In genomic region chr9:85416720-85417119, GRCh38 we compare ENCODE assay signal across 21 cellular contexts.
"Had no signal": no experiment of that assay in that cellular context is flagged by ENCODE, and none has a peak within 500 bp of the region (broad histone marks: within the 10 kb centered on the region; RNA-seq: fewer than 3 reads in every experiment).

No MANE protein-coding gene starts in this region.

- DNase-seq: cerebellar nuclear complex; cortex of kidney; effector CD4-positive, alpha-beta T cell; foreskin fibroblast; gastrocnemius medialis; head of caudate nucleus; natural killer cell; stimulated activated CD4-positive, alpha-beta T cell treated with anti-CD3 and anti-CD28 coated beads, Interleukin-2, amount 100 ng/mL, for 24 hours; stimulated activated CD4-positive, alpha-beta T cell treated with anti-CD3 and anti-CD28 coated beads, Interleukin-4, amount 100 ng/mL, for 24 hours; stimulated activated naive CD8-positive, alpha-beta T cell treated with anti-CD3 and anti-CD28 coated beads, Interleukin-15, Interleukin-2, amounts not matched to agents 100 U/mL and 50 U/mL, for 24 hours; substantia nigra; testis; tibial artery had no signal

- H3K36me3 ChIP-seq: gastrocnemius medialis, neural progenitor cell, right atrium auricular region, tibial artery had no signal

- H3K4me1 ChIP-seq: gastrocnemius medialis, parathyroid adenoma, right atrium auricular region, testis, tibial artery had no signal

- H3K9ac ChIP-seq: neural progenitor cell, parathyroid adenoma had no signal

- FAIRE-seq: islet of Langerhans had no signal

- H2AFZ ChIP-seq: neural progenitor cell, parathyroid adenoma had no signal

- H3K79me2 ChIP-seq: parathyroid adenoma had no signal

- H3K4me2 ChIP-seq: neural progenitor cell had no signal

- ATAC-seq: esophagus mucosa; gastrocnemius medialis; natural killer cell; sciatic nerve; stimulated activated naive CD8-positive, alpha-beta T cell treated with anti-CD3 and anti-CD28 coated beads, Interleukin-15, Interleukin-2, amounts not matched to agents 100 U/mL and 50 U/mL, for 24 hours had no signal

- H3K9me3 ChIP-seq: gastrocnemius medialis, right atrium auricular region, testis, tibial artery had no signal

- H3K27me3 ChIP-seq: gastrocnemius medialis, neural progenitor cell, right atrium auricular region, testis, tibial artery had no signal

- H3K4me3 ChIP-seq: gastrocnemius medialis, lung, neural progenitor cell, right atrium auricular region, testis, tibial artery had no signal

- H3K27ac ChIP-seq: epithelial cell of prostate, gastrocnemius medialis, neural progenitor cell, parathyroid adenoma, right atrium auricular region, testis, tibial artery had no signal
